8 cellular contexts compared by ENCODE assay signal in genomic region chr16:22374311-22375116, GRCh38. TPM values are rescaled to one million over a fixed set of nuclear protein-coding genes. Genes with fewer than 3 reads are reported as not detected.
A peak's percentile ranks its signal among the peaks of the same experiment; 100 is the strongest.
DNase-seq lines count a peak whose midpoint lies in the region; ATAC-seq and TF ChIP-seq lines count a peak whose summit lies in the region.

TSS of gene CDR2 (minus strand) at chr16:22374619. CDS start at chr16:22374309, 310 bp downstream.

- intact Hi-C loops in mammary epithelial cell (cut with micrococcal nuclease): loop anchor here (1.0 to 2.0 kb wide), 3 partner anchors 22 to 53 kb away; no protein-coding TSS in a partner anchor

- H3K4me1 ChIP-seq in mammary epithelial cell (ENCODE audit: insufficient read depth, low read length) (peaks cover 38% of the 10 kb centered on the region), iPS-20b (ENCODE audit: insufficient read depth, low read length) (peaks cover 26% of the 10 kb centered on the region)

- H3K27me3 ChIP-seq in WERI-Rb-1 (ENCODE audit: insufficient read depth, low read depth, severe bottlenecking) (no peaks in the 10 kb centered on the region), mammary epithelial cell (ENCODE audit: insufficient read depth, low read length) (no peaks in the 10 kb centered on the region), iPS-20b (ENCODE audit: insufficient read depth, low read length) (peaks cover 33% of the 10 kb centered on the region)

- H4K20me1 ChIP-seq in mammary epithelial cell (ENCODE audit: insufficient read depth, low read length): no peaks in the 10 kb centered on the region

- ATAC-seq in HG03175 (IDR thresholded peaks at IDR 0.05; ENCODE audit: unreplicated experiment): peak; percentile 93

- H3K9ac ChIP-seq in mammary epithelial cell (ENCODE audit: insufficient read depth, low read length): peak within 1 kb of the TSS; percentile 85
- H3K9ac ChIP-seq in iPS-20b (ENCODE audit: low read depth, low read length): peak within 1 kb of the TSS; percentile 73

- H3K4me2 ChIP-seq in mammary epithelial cell (ENCODE audit: insufficient read depth, low read depth, low read length): peak within 1 kb of the TSS; percentile 91

- CTCF ChIA-PET in mammary epithelial cell (lab: Charles Lee; ENCODE audit: low non-redundant PET): interaction anchor here (0.6 kb wide), 1 partner anchor 1458 kb away, joined by 14 read pairs; no protein-coding TSS in a partner anchor

- peaks cover 49% of the 10 kb centered on the region for H3K79me2 ChIP-seq in mammary epithelial cell (ENCODE audit: insufficient read depth, low read length)

- peak within 1 kb of the TSS; percentile 72 for H3K4me3 ChIP-seq in WERI-Rb-1 (ENCODE audit: low read depth, low read length)
- peak within 1 kb of the TSS; percentile 72 to 91 (median 84) for H3K4me3 ChIP-seq in mammary epithelial cell (replicated peaks in 1 of 3; ENCODE audit: insufficient read depth in 1 of 3, low read depth in 2 of 3, low read length in 3 of 3)
- H3K4me3 ChIP-seq in iPS-20b (ENCODE audit: low read length): peak within 1 kb of the TSS; percentile 79
- H3K4me3 ChIP-seq in skin epidermis: peak within 1 kb of the TSS; percentile 63 to 95 (median 72)

- TF ChIP-seq CTCF in WERI-Rb-1 (IDR thresholded peaks at IDR 0.05; ENCODE audit: low read depth, low read length): no peak
- no peak for TF ChIP-seq CTCF in mammary epithelial cell (conservative IDR thresholded peaks at IDR 0.05 in 1 of 2, IDR thresholded peaks at IDR 0.05 in 1 of 2; ENCODE audit: extremely low read depth in 1 of 2, insufficient read depth in 1 of 2, low read depth in 1 of 2, low read length in 2 of 2)

- in situ Hi-C loops in GM18951 (cut with MboI; ENCODE audit: low sequenced_read_pairs, unreplicated experiment) (no loop called here), mammary epithelial cell (cut with MboI; ENCODE audit: low sequenced_read_pairs in 2 of 2) (no loop called here)

- peaks cover 25% of the 10 kb centered on the region for H3K36me3 ChIP-seq in WERI-Rb-1
- no peaks in the 10 kb centered on the region for H3K36me3 ChIP-seq in mammary epithelial cell (ENCODE audit: insufficient read depth, low read length)
- H3K36me3 ChIP-seq in iPS-20b (ENCODE audit: insufficient read depth, low read depth, low read length): no peaks in the 10 kb centered on the region; the same call in 1 of the 2 replicates

- dilution Hi-C loops in mammary epithelial cell (cut with HindIII; ENCODE audit: low sequenced_read_pairs): loop anchor here (5.0 to 10.0 kb wide), 2 partner anchors 47 to 290 kb away; no protein-coding TSS in a partner anchor

- TF ChIP-seq POLR2A in GM18951 (IDR thresholded peaks at IDR 0.05; ENCODE audit: extremely low read depth, insufficient read depth, insufficient read length): peak; percentile 95

- no TSS peak for BruUV-seq in mammary epithelial cell (replicated peaks; lab: Mats Ljungman, UMichigan)

- peak within 1 kb of the TSS; percentile 85 for H3K27ac ChIP-seq in WERI-Rb-1
- peak within 1 kb of the TSS; percentile 89 for H3K27ac ChIP-seq in mammary epithelial cell (ENCODE audit: insufficient read depth, low read depth, low read length)
- H3K27ac ChIP-seq in iPS-20b (ENCODE audit: low read length): no peak within 1 kb of the TSS
- H3K27ac ChIP-seq in skin epidermis: peak within 1 kb of the TSS; percentile 61 to 90 (median 85)

- WGBS in mammary epithelial cell (ENCODE audit: low coverage, missing lambda C conversion rate): 2% methylated on average over 20 of the region's 96 CpGs

- H2AFZ ChIP-seq in mammary epithelial cell (ENCODE audit: low read depth, low read length): peak within 1 kb of the TSS; percentile 96

- DNase-seq in AG08396 (ENCODE audit: low spot score) (peak; percentile 99), NCI-H2227 treated with DMSO at 0.1 percent for 48 hours (lab: John Stamatoyannopoulos, UW) (peak; percentile 97), WERI-Rb-1 (peak; percentile 98), mammary epithelial cell (peak; percentile 96)

- H3K9me3 ChIP-seq in WERI-Rb-1 (ENCODE audit: severe bottlenecking): no peaks in the 10 kb centered on the region
- H3K9me3 ChIP-seq in mammary epithelial cell (replicated peaks; ENCODE audit: insufficient read depth, low read length): no peaks in the 10 kb centered on the region
- no peaks in the 10 kb centered on the region for H3K9me3 ChIP-seq in iPS-20b (ENCODE audit: insufficient read depth, low read depth, low read length)

RNA-seq across cellular contexts. Expression of gene CDR2, which starts in this region (rescaled TPM):
- 10 to 100 TPM; 31.3 to 32.3 TPM for total RNA-seq in mammary epithelial cell
- polyA plus RNA-seq in mammary epithelial cell: 27.2 TPM
- polyA minus RNA-seq in mammary epithelial cell: 14.1 TPM
